Comparison of ENCODE assay signal across 8 cellular contexts in genomic region chr15:31974855-31975421, GRCh38. TPM values are rescaled to one million over a fixed set of nuclear protein-coding genes. Genes with fewer than 3 reads are reported as not detected.
DNase-seq lines count a peak whose midpoint lies in the region; ATAC-seq and TF ChIP-seq lines count a peak whose summit lies in the region.

No MANE protein-coding gene starts in this region.

- CTCF ChIA-PET in HEK293 (lab: Yijun Ruan, JAX): interaction anchor here (0.6 to 2.1 kb wide), 17 partner anchors 8 to 485 kb away, joined by 3 to 12 read pairs (median 4); no protein-coding TSS in a partner anchor

- H3K27ac ChIP-seq in HEK293 (ENCODE audit: extremely low read depth, low read depth, low read length) (no peak overlapping the region; the same call in 1 of the 2 replicates), brain microvascular endothelial cell (no peak overlapping the region), thoracic aorta (no peak overlapping the region)

- no peaks in the 10 kb centered on the region for H3K27me3 ChIP-seq in brain microvascular endothelial cell (replicated peaks)
- H3K27me3 ChIP-seq in thoracic aorta (replicated peaks; ENCODE audit: insufficient read depth): no peaks in the 10 kb centered on the region

- in situ Hi-C loops in Caki2 (cut with HindIII; ENCODE audit: low pct_unique_long_range_greater_than_20kb, low sequenced_read_pairs) (no loop called here), brain microvascular endothelial cell (cut with HindIII; ENCODE audit: low pct_ligation_motif_present, low sequenced_read_pairs) (no loop called here)

- peaks cover 1% of the 10 kb centered on the region for H3K27me3 Mint-ChIP-seq in activated T-helper 2 cell treated with anti-CD3 and anti-CD28 coated beads, Interferon-gamma antibody, Interleukin-2, Interleukin-4, amounts not matched to agents 10 μg/mL and 5 μg/mL and 100 μg/mL, durations not matched to agents 14 hours and 24 hours and 36 hours (ENCODE audit: low read depth)

- ATAC-seq in thoracic aorta (ENCODE audit: insufficient number of reproducible peaks, low FRiP score, low read depth) (no peak), HG03280 (IDR thresholded peaks at IDR 0.05; ENCODE audit: unreplicated experiment) (no peak)

- POLR2A ChIA-PET in HEK293 (lab: Yijun Ruan, JAX): interaction anchor here (1.3 kb wide), 1 partner anchor 55 kb away, joined by 3 read pairs; the partner anchor contains the start of gene CHRNA7

- H3K4me1 ChIP-seq in HEK293 (ENCODE audit: control insufficient read depth, insufficient read depth, low read length) (no peaks in the 10 kb centered on the region), thoracic aorta (ENCODE audit: control insufficient read depth in 1 of 2, low read depth in 2 of 2) (peaks cover 0 to 4% of the 10 kb centered on the region in 2 donors)

- H3K36me3 ChIP-seq in HEK293 (ENCODE audit: control insufficient read depth in 2 of 2, insufficient read depth in 1 of 2, low read length in 2 of 2) (no peaks in the 10 kb centered on the region), brain microvascular endothelial cell (replicated peaks) (no peaks in the 10 kb centered on the region), thoracic aorta (no peaks in the 10 kb centered on the region)

- DNase-seq in Caki2 (ENCODE audit: low read depth) (peak; percentile 51), OCI-M1 (lab: John Stamatoyannopoulos, UW) (peak; percentile 50), brain microvascular endothelial cell (peak; percentile 3), left kidney (ENCODE audit: low read depth, low spot score) (peak; percentile 93), thoracic aorta (ENCODE audit: low spot score) (no peak)
- no peak for DNase-seq in activated T-helper 2 cell treated with anti-CD3 and anti-CD28 coated beads, Interferon-gamma antibody, Interleukin-2, Interleukin-4, amounts not matched to agents 10 μg/mL and 5 μg/mL and 100 μg/mL, durations not matched to agents 14 hours and 24 hours and 36 hours (ENCODE audit: low spot score)

- peaks cover 2% of the 10 kb centered on the region for H3K4me1 Mint-ChIP-seq in activated T-helper 2 cell treated with anti-CD3 and anti-CD28 coated beads, Interferon-gamma antibody, Interleukin-2, Interleukin-4, amounts not matched to agents 10 μg/mL and 5 μg/mL and 100 μg/mL, durations not matched to agents 14 hours and 24 hours and 36 hours (ENCODE audit: low read depth)

- 0 out of 2 replicates have a peak, but pooled peaks have one; percentile 41 for TF ChIP-seq CTCF in HEK293 (tag by site-specific recombination; IDR thresholded peaks at IDR 0.05)
- peak; percentile 73 for TF ChIP-seq CTCF in brain microvascular endothelial cell (IDR thresholded peaks at IDR 0.05; ENCODE audit: low read depth, low read length, missing control alignments)
- TF ChIP-seq CTCF in thoracic aorta (IDR thresholded peaks at IDR 0.05): peak; percentile 30

- no peaks in the 10 kb centered on the region for H3K9me3 Mint-ChIP-seq in activated T-helper 2 cell treated with anti-CD3 and anti-CD28 coated beads, Interferon-gamma antibody, Interleukin-2, Interleukin-4, amounts not matched to agents 10 μg/mL and 5 μg/mL and 100 μg/mL, durations not matched to agents 14 hours and 24 hours and 36 hours

- no peak overlapping the region for H3K4me3 Mint-ChIP-seq in activated T-helper 2 cell treated with anti-CD3 and anti-CD28 coated beads, Interferon-gamma antibody, Interleukin-2, Interleukin-4, amounts not matched to agents 10 μg/mL and 5 μg/mL and 100 μg/mL, durations not matched to agents 14 hours and 24 hours and 36 hours (ENCODE audit: low read depth)

- H3K27ac Mint-ChIP-seq in activated T-helper 2 cell treated with anti-CD3 and anti-CD28 coated beads, Interferon-gamma antibody, Interleukin-2, Interleukin-4, amounts not matched to agents 10 μg/mL and 5 μg/mL and 100 μg/mL, durations not matched to agents 14 hours and 24 hours and 36 hours: no peak overlapping the region

- peak overlapping the region; percentile 22 for H3K4me3 ChIP-seq in HEK293 (ENCODE audit: low read depth, low read length)
- peak overlapping the region; percentile 22 for H3K4me3 ChIP-seq in brain microvascular endothelial cell (ENCODE audit: low read depth, low read length)
- peak overlapping the region; percentile 27 for H3K4me3 ChIP-seq in thoracic aorta

- intact Hi-C loops in activated T-helper 2 cell treated with anti-CD3 and anti-CD28 coated beads, Interferon-gamma antibody, Interleukin-2, Interleukin-4, amounts not matched to agents 10 μg/mL and 5 μg/mL and 100 μg/mL, durations not matched to agents 14 hours and 24 hours and 36 hours (cut with micrococcal nuclease): no loop called here

- no peaks in the 10 kb centered on the region for H3K9me3 ChIP-seq in HEK293 (ENCODE audit: control insufficient read depth, insufficient read depth, low read depth, low read length)
- no peaks in the 10 kb centered on the region for H3K9me3 ChIP-seq in thoracic aorta

- H3K36me3 Mint-ChIP-seq in activated T-helper 2 cell treated with anti-CD3 and anti-CD28 coated beads, Interferon-gamma antibody, Interleukin-2, Interleukin-4, amounts not matched to agents 10 μg/mL and 5 μg/mL and 100 μg/mL, durations not matched to agents 14 hours and 24 hours and 36 hours (ENCODE audit: low read depth): no peaks in the 10 kb centered on the region

TF ChIP-seq in HEK293, 187 proteins besides CTCF, POLR2A, EP300 and RAD21:
- TF ChIP-seq ZXDB (tag by site-specific recombination; IDR thresholded peaks at IDR 0.05): 0 out of 2 replicates have a peak, but pooled peaks have one; percentile 14
- TF ChIP-seq, protein P1, sequence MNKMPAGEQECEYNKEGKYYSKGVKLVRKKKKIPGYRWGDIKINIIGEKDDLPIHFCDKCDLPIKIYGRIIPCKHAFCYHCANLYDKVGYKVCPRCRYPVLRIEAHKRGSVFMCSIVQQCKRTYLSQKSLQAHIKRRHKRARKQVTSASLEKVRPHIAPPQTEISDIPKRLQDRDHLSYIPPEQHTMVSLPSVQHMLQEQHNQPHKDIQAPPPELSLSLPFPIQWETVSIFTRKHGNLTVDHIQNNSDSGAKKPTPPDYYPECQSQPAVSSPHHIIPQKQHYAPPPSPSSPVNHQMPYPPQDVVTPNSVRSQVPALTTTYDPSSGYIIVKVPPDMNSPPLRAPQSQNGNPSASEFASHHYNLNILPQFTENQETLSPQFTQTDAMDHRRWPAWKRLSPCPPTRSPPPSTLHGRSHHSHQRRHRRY (tag by site-specific recombination; IDR thresholded peaks at IDR 0.05): no peak
- TF ChIP-seq ZNF654 (tag by site-specific recombination; IDR thresholded peaks at IDR 0.05; ENCODE audit: low read depth): peak; percentile 93
- peak; percentile 32; the same call in 1 of the 2 replicates for TF ChIP-seq ZEB2 (tag by site-specific recombination; IDR thresholded peaks at IDR 0.05)
- TF ChIP-seq ZNF335 (tag by site-specific recombination; conservative IDR thresholded peaks at IDR 0.05): peak; percentile 61
- TF ChIP-seq, protein P2, sequence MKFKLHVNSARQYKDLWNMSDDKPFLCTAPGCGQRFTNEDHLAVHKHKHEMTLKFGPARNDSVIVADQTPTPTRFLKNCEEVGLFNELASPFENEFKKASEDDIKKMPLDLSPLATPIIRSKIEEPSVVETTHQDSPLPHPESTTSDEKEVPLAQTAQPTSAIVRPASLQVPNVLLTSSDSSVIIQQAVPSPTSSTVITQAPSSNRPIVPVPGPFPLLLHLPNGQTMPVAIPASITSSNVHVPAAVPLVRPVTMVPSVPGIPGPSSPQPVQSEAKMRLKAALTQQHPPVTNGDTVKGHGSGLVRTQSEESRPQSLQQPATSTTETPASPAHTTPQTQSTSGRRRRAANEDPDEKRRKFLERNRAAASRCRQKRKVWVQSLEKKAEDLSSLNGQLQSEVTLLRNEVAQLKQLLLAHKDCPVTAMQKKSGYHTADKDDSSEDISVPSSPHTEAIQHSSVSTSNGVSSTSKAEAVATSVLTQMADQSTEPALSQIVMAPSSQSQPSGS (tag by site-specific recombination; IDR thresholded peaks at IDR 0.05; ENCODE audit: low read depth): no peak
- no peak for TF ChIP-seq MYNN (tag by site-specific recombination; IDR thresholded peaks at IDR 0.05; ENCODE audit: borderline replicate concordance)
- peak; percentile 24; the same call in 1 of the 2 replicates for TF ChIP-seq ZNF513 (tag by site-specific recombination; IDR thresholded peaks at IDR 0.05)
- TF ChIP-seq ZBTB17 (tag by site-specific recombination; IDR thresholded peaks at IDR 0.05): 0 out of 2 replicates have a peak, but pooled peaks have one; percentile 12
- no peak for TF ChIP-seq AEBP2 (tag by site-specific recombination; IDR thresholded peaks at IDR 0.05; ENCODE audit: borderline replicate concordance)

RNA-seq across cellular contexts. Expression of gene CHRNA7, which starts 55.4 kb away (rescaled TPM):
- total RNA-seq in Caki2 (2014; rRNA removed; shearing (Covaris generic); ENCODE audit: low replicate concordance): 5.7 TPM in 1 of 2 replicates, not detected in the other
- total RNA-seq in thoracic aorta: 1 to 10 TPM in 1 of 2 donors, under 1 TPM in 1; 0.95 to 1.9 TPM
- 0.09 and 0.25 TPM in 2 replicates for total RNA-seq in activated T-helper 2 cell treated with anti-CD3 and anti-CD28 coated beads, Interferon-gamma antibody, Interleukin-2, Interleukin-4, amounts not matched to agents 10 μg/mL and 5 μg/mL and 100 μg/mL, durations not matched to agents 14 hours and 24 hours and 36 hours

Comparison
In these comparisons a context has a peak if more than half of its experiments do, and no peak if none do; other contexts are left out.
1. DNase-seq: peak in Caki2 (single experiment), OCI-M1 (single experiment), brain microvascular endothelial cell (single experiment) and left kidney (single experiment); none in thoracic aorta (single experiment) and activated T-helper 2 cell treated with anti-CD3 and anti-CD28 coated beads, Interferon-gamma antibody, Interleukin-2, Interleukin-4, amounts not matched to agents 10 μg/mL and 5 μg/mL and 100 μg/mL, durations not matched to agents 14 hours and 24 hours and 36 hours (single experiment).
2. Peak in every context shown above with its lines, with median percentiles within 50 percentile points of each other: H3K4me3 ChIP-seq and CTCF ChIP-seq.